9 cellular contexts compared by ENCODE assay signal in the genomic region with DNA sequence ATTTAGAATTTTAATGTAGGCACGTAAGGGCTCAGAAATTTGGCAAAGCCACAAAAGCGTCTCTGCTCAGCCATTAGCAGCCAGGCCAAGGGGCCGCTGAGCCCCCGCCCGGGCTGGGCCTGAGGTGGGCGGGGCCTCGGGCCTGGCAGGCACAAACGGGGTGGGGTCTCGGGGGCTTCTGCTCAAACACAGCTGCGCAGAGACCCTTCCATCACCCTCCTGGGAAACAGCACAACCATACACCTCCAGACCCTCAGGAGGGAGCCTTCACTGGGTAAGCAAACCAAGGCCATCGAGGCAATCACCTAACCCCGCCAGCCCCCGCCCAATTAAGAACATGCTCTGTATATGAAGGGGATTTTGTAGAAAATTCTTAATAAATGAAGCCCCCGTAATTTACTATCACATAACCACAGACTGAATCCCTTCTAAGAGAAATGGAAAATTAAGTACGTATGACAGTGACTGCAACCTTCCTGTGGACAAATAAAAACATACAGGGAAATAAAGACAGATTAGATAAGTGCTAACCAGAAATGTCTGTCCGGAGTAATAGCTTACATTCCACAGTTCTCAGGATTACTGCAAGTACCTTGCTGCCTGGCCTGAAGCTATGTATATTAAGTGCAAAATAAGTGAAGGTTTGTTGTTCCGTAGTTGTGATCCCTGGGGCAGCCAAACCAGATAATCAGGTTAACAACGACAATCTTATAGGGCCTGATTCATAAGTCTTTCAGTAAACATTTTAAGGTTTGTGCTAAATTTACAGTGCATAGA. TPM values are rescaled to one million over a fixed set of nuclear protein-coding genes. Genes with fewer than 3 reads are reported as not detected.
DNase-seq lines count a peak whose midpoint lies in the region; ATAC-seq, FAIRE-seq and TF ChIP-seq lines count a peak whose summit lies in the region.
"Had no signal": no experiment of that assay in that cellular context is flagged by ENCODE, and none has a peak within 500 bp of the region (broad histone marks: within the 10 kb centered on the region; RNA-seq: fewer than 3 reads in every experiment).

No MANE protein-coding gene starts in this region.

- no peak overlapping the region for H2BK15ac ChIP-seq in H1 (ENCODE audit: low read length)

- no peak overlapping the region for H3K14ac ChIP-seq in H1 (ENCODE audit: insufficient read length)

- H3K56ac ChIP-seq in H1 (replicated peaks; ENCODE audit: insufficient read length, low read depth, low read length): no peak overlapping the region

- H3K27me3 ChIP-seq in heart left ventricle (no peaks in the 10 kb centered on the region), H1 (replicated peaks in 1 of 4; ENCODE audit: control insufficient read depth in 3 of 4, extremely low read depth in 1 of 4, insufficient read depth in 3 of 4, low read length in 3 of 4) (peaks cover 0 to 3% (median 0%) of the 10 kb centered on the region in 4 experiments; a peak in 3 of 7 replicates), mucosa of rectum (ENCODE audit: control insufficient read depth in 2 of 2, insufficient read depth in 2 of 2, low read length in 2 of 2) (no peaks in the 10 kb centered on the region), uterus (no peaks in the 10 kb centered on the region)

- no peak overlapping the region for H2BK120ac ChIP-seq in H1 (replicated peaks; ENCODE audit: low read depth, low read length)

- POLR2A ChIA-PET in H1 (lab: Charles Lee; ENCODE audit: partially characterized antibody): no interaction called here

- WGBS in heart left ventricle, 4 donors: 41 to 52% (median 45%) methylated on average over 18 of the region's 18 CpGs
- 39% methylated on average over 18 of the region's 18 CpGs; no CpG with 5 or more reads in 1 of the 2 experiments for WGBS in H1 (ENCODE audit: extremely low coverage in 1 of 2, insufficient coverage in 1 of 2, insufficient read length in 1 of 2, insufficient replicate concordance in 2 of 2, low coverage in 1 of 2, low lambda C conversion rate in 2 of 2, missing lambda C conversion rate in 1 of 2), 2 experiments

- intact Hi-C loops in heart left ventricle (cut with DNase I) (loop anchor here in 7 of 10 donors (2.0 to 10.0 kb wide), 10 partner anchors 52 to 265 kb away; no protein-coding TSS in a partner anchor), cardiac septum (cut with DNase I) (loop anchor here (5.0 kb wide), 3 partner anchors 57 to 138 kb away; no protein-coding TSS in a partner anchor), uterus (cut with DNase I; ENCODE audit: low total_unique reads) (no loop called here)

- CTCF ChIA-PET in H1 (lab: Charles Lee; ENCODE audit: partially characterized antibody): interaction anchor here (1.3 to 1.5 kb wide), 2 partner anchors 25 to 267 kb away, joined by 3 to 6 read pairs; no protein-coding TSS in a partner anchor

- H2AFZ ChIP-seq in H1 (ENCODE audit: low read length): peak overlapping the region; percentile 61; the same call in 1 of the 2 replicates

- H3K4ac ChIP-seq in H1 (replicated peaks; ENCODE audit: insufficient read length, low read depth, low read length): no peak overlapping the region

- no peak for ATAC-seq in heart left ventricle
- ATAC-seq in GM19035 (IDR thresholded peaks at IDR 0.05; ENCODE audit: unreplicated experiment): no peak

- H3K23ac ChIP-seq in H1 (ENCODE audit: insufficient read length): no peak overlapping the region

- H4K91ac ChIP-seq in H1 (replicated peaks; ENCODE audit: insufficient read length, low read length): no peak overlapping the region

- H3K9me3 ChIP-seq in heart left ventricle (no peaks in the 10 kb centered on the region), H1 (ENCODE audit: insufficient read depth in 2 of 2, low read depth in 1 of 2, low read length in 1 of 2) (no peaks in the 10 kb centered on the region), mucosa of rectum (ENCODE audit: control insufficient read depth in 2 of 2, low read length in 2 of 2) (no peaks in the 10 kb centered on the region), uterus (no peaks in the 10 kb centered on the region)

- H3K9ac ChIP-seq in H1 (replicated peaks in 1 of 4; ENCODE audit: extremely low read depth in 1 of 4, low read depth in 3 of 4, low read length in 3 of 4): no peak overlapping the region
- peak overlapping the region; percentile 61 to 93 for H3K9ac ChIP-seq in mucosa of rectum (ENCODE audit: low read depth in 1 of 2, low read length in 2 of 2)

- TF ChIP-seq CTCF in heart left ventricle (IDR thresholded peaks at IDR 0.05) (no peak), H1 (IDR thresholded peaks at IDR 0.05; ENCODE audit: control extremely low read depth in 1 of 3, insufficient read depth in 1 of 3, low read depth in 1 of 3, low read length in 3 of 3) (peak in 1 of 3 experiments; percentile 2; a peak in 1 of 4 replicates), uterus (IDR thresholded peaks at IDR 0.05) (no peak)

- no peak overlapping the region for H2AK5ac ChIP-seq in H1 (ENCODE audit: low read depth, low read length)

- DNase-seq in heart left ventricle (no peak), cardiac septum (ENCODE audit: low spot score) (no peak), H1 (ENCODE audit: low read depth in 1 of 2, low spot score in 2 of 2) (peak in 1 of 2 experiments; percentile 71), uterus (no peak), SW 1271 (lab: John Stamatoyannopoulos, UW) (no peak), AG20443 (ENCODE audit: low spot score) (no peak)
- DNase-seq: activated CD4-positive, alpha-beta T cell treated with anti-CD3 and anti-CD28 coated beads, Interleukin-2, amount 50 U/mL, for 4 hours had no signal

- H2BK5ac ChIP-seq in H1 (ENCODE audit: low read depth, low read length): no peak overlapping the region

- H3K79me2 ChIP-seq in H1 (ENCODE audit: control insufficient read depth in 1 of 2, insufficient read depth in 2 of 2, low read length in 2 of 2): no peaks in the 10 kb centered on the region

- H3K27ac ChIP-seq in heart left ventricle (peak overlapping the region; percentile 84 to 94 (median 88)), H1 (ENCODE audit: low read depth, low read length) (no peak overlapping the region), mucosa of rectum (ENCODE audit: low read depth in 2 of 2, low read length in 2 of 2) (peak overlapping the region; percentile 91 to 95), uterus (peak overlapping the region; percentile 88 to 94)

- H4K5ac ChIP-seq in H1 (ENCODE audit: insufficient read length, low read depth, low read length): no peak overlapping the region

- H3K4me2 ChIP-seq in H1 (ENCODE audit: insufficient read depth in 1 of 2, low read depth in 2 of 2, low read length in 2 of 2): peak overlapping the region; percentile 55 to 57

- no peak overlapping the region for H2BK12ac ChIP-seq in H1 (ENCODE audit: low read depth, low read length)

- no peak for FAIRE-seq in H1 (lab: Jason Lieb, UNC)

- no peak for TF ChIP-seq RAD21 in H1 (IDR thresholded peaks at IDR 0.05 in 1 of 2, conservative IDR thresholded peaks at IDR 0.05 in 1 of 2; ENCODE audit: low read depth in 2 of 2, low read length in 2 of 2)

- peaks cover 6% of the 10 kb centered on the region; the same call in 1 of the 2 replicates for H3K23me2 ChIP-seq in H1 (ENCODE audit: low read depth, low read length)

- no peak for TF ChIP-seq EP300 in H1 (IDR thresholded peaks at IDR 0.05; ENCODE audit: borderline replicate concordance in 1 of 2, low read depth in 2 of 2, low read length in 2 of 2)

- H3K36me3 ChIP-seq in heart left ventricle (no peaks in the 10 kb centered on the region), H1 (ENCODE audit: control insufficient read depth in 2 of 4, insufficient read depth in 4 of 4, low read length in 3 of 4) (no peaks in the 10 kb centered on the region), mucosa of rectum (ENCODE audit: control insufficient read depth in 2 of 2, insufficient read depth in 2 of 2, low read length in 2 of 2) (peaks cover 0 to under 1% of the 10 kb centered on the region in 2 donors), uterus (no peaks in the 10 kb centered on the region)

- H4K20me1 ChIP-seq in H1 (replicated peaks in 1 of 2; ENCODE audit: control insufficient read depth in 1 of 2, insufficient read depth in 2 of 2, low read length in 2 of 2): no peaks in the 10 kb centered on the region

- no peak overlapping the region for H2BK20ac ChIP-seq in H1 (ENCODE audit: low read length)

- no peaks in the 10 kb centered on the region for H3K79me1 ChIP-seq in H1 (ENCODE audit: low read depth, low read length)

- H3K4me1 ChIP-seq in heart left ventricle (peaks cover 0 to 70% (median 15%) of the 10 kb centered on the region in 12 donors), H1 (replicated peaks in 1 of 4; ENCODE audit: control insufficient read depth in 3 of 4, insufficient read depth in 4 of 4, low read length in 3 of 4) (peaks cover 8 to 14% (median 9%) of the 10 kb centered on the region in 4 experiments; a peak in 6 of 7 replicates), mucosa of rectum (ENCODE audit: control insufficient read depth in 2 of 2, insufficient read depth in 2 of 2, low read length in 2 of 2) (peaks cover 8 to 10% of the 10 kb centered on the region in 2 donors), uterus (no peaks in the 10 kb centered on the region)

- TF ChIP-seq POLR2A in heart left ventricle (IDR thresholded peaks at IDR 0.05) (peak in 1 of 2 donors; percentile 18), H1 (IDR thresholded peaks at IDR 0.05; ENCODE audit: control extremely low read depth in 1 of 2, low read depth in 2 of 2, low read length in 2 of 2) (no peak), uterus (IDR thresholded peaks at IDR 0.05) (peak in 1 of 2 donors; percentile 47)

- H3K4me3 ChIP-seq in heart left ventricle (peak overlapping the region; percentile 30 to 84 (median 71)), H1 (ENCODE audit: extremely low read depth in 1 of 4, insufficient read depth in 2 of 4, low read depth in 3 of 4, low read length in 4 of 4) (peak overlapping the region in 2 of 4 experiments; percentile 4 to 42; a peak in 4 of 8 replicates), mucosa of rectum (ENCODE audit: low read length in 2 of 2) (peak overlapping the region; percentile 94 to 98), uterus (peak overlapping the region; percentile 55 to 62)

- no peak overlapping the region for H3K18ac ChIP-seq in H1 (ENCODE audit: extremely low read depth, low read length)

- H4K8ac ChIP-seq in H1 (ENCODE audit: extremely low read depth, insufficient read depth, low read length): no peak overlapping the region

TF ChIP-seq in H1, 55 proteins besides CTCF, POLR2A, EP300 and RAD21 (continues in another document):
- TF ChIP-seq SP2 (IDR thresholded peaks at IDR 0.05; ENCODE audit: low read length): no peak

RNA-seq across cellular contexts. Expression of gene NEDD9, which starts 3.0 kb away (rescaled TPM):
- 10 to 100 TPM; 10.2 to 55.7 (median 20.9) TPM for total RNA-seq in heart left ventricle
- polyA plus RNA-seq in heart left ventricle: 10 to 100 TPM; 13.4 to 21.2 TPM
- total RNA-seq in cardiac septum: 14.1 TPM
- total RNA-seq in H1 (2021; fragmentation: NEBNext Ultra II Directional; extraction: Animal tissue kit (Norgen Biotek cat#: 25700)): 12.0 and 12.8 TPM in 2 replicates
- 3.6 and 5.7 TPM in 2 replicates for polyA plus RNA-seq in H1 (2011; rRNA removed)
- 5.1 TPM for polyA plus RNA-seq in H1 (2011; cell fraction: cytosol; rRNA removed)
- 6.5 TPM for polyA plus RNA-seq in H1 (2011; cell fraction: nucleus; rRNA removed)
- 2.8 to 5.6 TPM (median 3.9 TPM) in 4 replicates for polyA plus RNA-seq in H1 (2012, experiment 1 of 2)
- polyA plus RNA-seq in H1 (2012, experiment 2 of 2): 1.6 TPM
- polyA plus RNA-seq in H1 (2013, experiment 1 of 2): 4.9 TPM
- 4.8 TPM for polyA plus RNA-seq in H1 (2013, experiment 2 of 2)
- 10.0 and 13.9 TPM in 2 replicates for polyA minus RNA-seq in H1 (2011; rRNA and poly(A)+ RNA removed)
- polyA minus RNA-seq in H1 (2011; cell fraction: cytosol; rRNA and poly(A)+ RNA removed): 5.9 TPM
- polyA minus RNA-seq in H1 (2011; cell fraction: nucleus; rRNA and poly(A)+ RNA removed): 5.2 TPM
- total RNA-seq in uterus: 10 to 100 TPM; 36.2 to 99.1 (median 70.2) TPM

Comparison
In these comparisons a context has a peak if more than half of its experiments do, and no peak if none do; other contexts are left out.
1. H3K9ac ChIP-seq: peak in mucosa of rectum (2 of 2); none in H1 (0 of 4).